ENCODE assay signal across 25 cellular contexts in the genomic region with DNA sequence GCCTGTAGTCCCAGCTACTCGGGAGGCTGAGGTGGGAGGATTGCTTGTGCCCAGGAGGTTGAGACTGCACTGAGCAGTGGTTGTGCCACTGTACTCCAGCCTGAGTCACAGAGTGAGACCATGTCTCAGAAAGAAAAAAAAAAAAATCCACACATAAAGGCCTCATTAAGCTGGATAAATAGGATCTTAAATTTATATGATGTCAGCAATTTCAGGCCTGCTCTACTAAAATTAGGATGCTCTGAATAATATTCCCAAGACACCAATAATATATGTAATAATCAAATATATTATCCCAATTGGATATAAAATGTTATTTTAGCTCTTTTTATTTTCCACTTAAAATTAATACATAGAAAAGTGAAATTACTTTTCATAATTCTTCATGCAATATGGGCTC. TPM values are rescaled to one million over a fixed set of nuclear protein-coding genes. Genes with fewer than 3 reads are reported as not detected.
DNase-seq lines count a peak whose midpoint lies in the region; ATAC-seq, FAIRE-seq and TF ChIP-seq lines count a peak whose summit lies in the region.
"Had no signal": no experiment of that assay in that cellular context is flagged by ENCODE, and none has a peak within 500 bp of the region (broad histone marks: within the 10 kb centered on the region; RNA-seq: fewer than 3 reads in every experiment).

No MANE protein-coding gene starts in this region.

- H3K9me3 ChIP-seq in A549 (no peaks in the 10 kb centered on the region), K562 (replicated peaks; ENCODE audit: control insufficient read depth, insufficient read depth, low read depth, low read length) (no peaks in the 10 kb centered on the region; the same call in 1 of the 2 replicates)
- H3K9me3 ChIP-seq: BE2C had no signal

- no peak for TF ChIP-seq CTCF in A549 (IDR thresholded peaks at IDR 0.05)
- no peak for TF ChIP-seq CTCF in K562 (IDR thresholded peaks at IDR 0.05 in 2 of 3, conservative IDR thresholded peaks at IDR 0.05 in 1 of 3; ENCODE audit: insufficient read depth in 2 of 3, low read depth in 1 of 3, low read length in 3 of 3)

- H3K4me3 Mint-ChIP-seq in activated naive CD8-positive, alpha-beta T cell, result no peak overlapping the region
- H3K4me3 Mint-ChIP-seq in activated naive CD8-positive, alpha-beta T cell treated with anti-CD3 and anti-CD28 coated beads for 36 hours, result no peak overlapping the region
- H3K4me3 Mint-ChIP-seq: CD14-positive monocyte; CD4-positive, alpha-beta memory T cell; CD4-positive, CD25-positive, alpha-beta regulatory T cell; CD8-positive, alpha-beta memory T cell had no signal

- H3K79me2 ChIP-seq in K562 (ENCODE audit: control insufficient read depth, insufficient read depth, low read length), result no peaks in the 10 kb centered on the region

- H3K27me3 ChIP-seq in K562 (ENCODE audit: control insufficient read depth in 2 of 2, insufficient read depth in 2 of 2, low read length in 2 of 2), result no peaks in the 10 kb centered on the region
- H3K27me3 ChIP-seq: BE2C, BLaER1 had no signal

- H3K27ac ChIP-seq in A549 (no peak overlapping the region), K562 (ENCODE audit: extremely low read depth, low read depth, low read length) (no peak overlapping the region)
- H3K27ac ChIP-seq: 22Rv1, BLaER1 had no signal

- DNase-seq in activated naive CD8-positive, alpha-beta T cell treated with anti-CD3 and anti-CD28 coated beads for 36 hours, result no peak
- no peak for DNase-seq in A549 (ENCODE audit: low read depth in 1 of 2, low spot score in 1 of 2)
- DNase-seq in K562 (ENCODE audit: extremely low read depth in 1 of 4, low spot score in 3 of 4), result no peak
- no peak for DNase-seq in islet precursor cell
- DNase-seq: ACHN; BE2C; C1 segment of cervical spinal cord; CD4-positive, alpha-beta memory T cell; CD4-positive, CD25-positive, alpha-beta regulatory T cell; CD8-positive, alpha-beta memory T cell; COR-L47; DMS 273 treated with DMSO at 0.1 percent for 48 hours; DMS153; DMS53; DMS79; DND-41; EL; GDM1 had no signal

- no peak for ATAC-seq in A549
- no peak for ATAC-seq in K562

- POLR2A ChIA-PET in A549 (lab: Yijun Ruan, JAX) (no interaction called here), K562 (lab: Yijun Ruan, JAX) (interaction anchor here (1.4 kb wide), 1 partner anchor 13 kb away, joined by 4 read pairs; no protein-coding TSS in a partner anchor)

- H3K36me3 ChIP-seq in K562 (ENCODE audit: control insufficient read depth, insufficient read depth, low read length), result peaks cover 21% of the 10 kb centered on the region; the same call in 2 of the 3 replicates

- H3K4me1 Mint-ChIP-seq in activated naive CD8-positive, alpha-beta T cell (ENCODE audit: low read depth), result peaks cover 13% of the 10 kb centered on the region
- H3K4me1 Mint-ChIP-seq in activated naive CD8-positive, alpha-beta T cell treated with anti-CD3 and anti-CD28 coated beads for 36 hours, result peaks cover 7% of the 10 kb centered on the region
- H3K4me1 Mint-ChIP-seq: CD14-positive monocyte had no signal

- peaks cover 17% of the 10 kb centered on the region for H3K36me3 Mint-ChIP-seq in activated naive CD8-positive, alpha-beta T cell
- peaks cover 27% of the 10 kb centered on the region for H3K36me3 Mint-ChIP-seq in activated naive CD8-positive, alpha-beta T cell treated with anti-CD3 and anti-CD28 coated beads for 36 hours

- TF ChIP-seq RAD21 in A549 (conservative IDR thresholded peaks at IDR 0.05 in 1 of 2, IDR thresholded peaks at IDR 0.05 in 1 of 2), result no peak
- no peak for TF ChIP-seq RAD21 in K562 (CRISPR knock-in tag; conservative IDR thresholded peaks at IDR 0.05 in 1 of 2, IDR thresholded peaks at IDR 0.05 in 1 of 2)

- FAIRE-seq in A549 (lab: Jason Lieb, UNC) (no peak), K562 (lab: Jason Lieb, UNC) (no peak)
- FAIRE-seq: GM12878, GM12892, GM18507 had no signal

- H3K9me3 Mint-ChIP-seq in activated naive CD8-positive, alpha-beta T cell (ENCODE audit: low read depth), result no peaks in the 10 kb centered on the region
- H3K9me3 Mint-ChIP-seq in activated naive CD8-positive, alpha-beta T cell treated with anti-CD3 and anti-CD28 coated beads for 36 hours, result peaks cover 6% of the 10 kb centered on the region

- no peak overlapping the region for H3K4me2 ChIP-seq in A549
- no peak overlapping the region for H3K4me2 ChIP-seq in K562 (ENCODE audit: insufficient read depth, low read length)
- H3K4me2 ChIP-seq: BLaER1 had no signal

- H3K27ac Mint-ChIP-seq in activated naive CD8-positive, alpha-beta T cell, result peak overlapping the region; percentile 46
- no peak overlapping the region for H3K27ac Mint-ChIP-seq in activated naive CD8-positive, alpha-beta T cell treated with anti-CD3 and anti-CD28 coated beads for 36 hours
- H3K27ac Mint-ChIP-seq: CD4-positive, alpha-beta memory T cell; CD8-positive, alpha-beta memory T cell had no signal

- H2AFZ ChIP-seq in K562 (ENCODE audit: low read depth, low read length), result no peak overlapping the region

- no peaks in the 10 kb centered on the region for H3K9me1 ChIP-seq in K562 (ENCODE audit: control insufficient read depth, insufficient read depth, low read length)

- H3K4me1 ChIP-seq in A549 (peaks cover 25% of the 10 kb centered on the region), K562 (replicated peaks in 1 of 2; ENCODE audit: control insufficient read depth in 2 of 2, insufficient read depth in 2 of 2, low read length in 2 of 2) (no peaks in the 10 kb centered on the region)
- H3K4me1 ChIP-seq: BE2C had no signal

- no peaks in the 10 kb centered on the region for H3K27me3 Mint-ChIP-seq in activated naive CD8-positive, alpha-beta T cell
- no peaks in the 10 kb centered on the region for H3K27me3 Mint-ChIP-seq in activated naive CD8-positive, alpha-beta T cell treated with anti-CD3 and anti-CD28 coated beads for 36 hours
- H3K27me3 Mint-ChIP-seq: CD4-positive, alpha-beta memory T cell; CD4-positive, CD25-positive, alpha-beta regulatory T cell; CD8-positive, alpha-beta memory T cell had no signal

- 91% methylated on average over 1 of the region's 1 CpG for WGBS in A549 (ENCODE audit: missing lambda C conversion rate)
- 100% methylated on average over 1 of the region's 1 CpG for whole genome bisulfite sequencing in K562 (ENCODE audit: insufficient coverage, low coverage, missing lambda C conversion rate)

- H3K9ac ChIP-seq in K562 (ENCODE audit: insufficient read depth in 1 of 2, low read depth in 2 of 2, low read length in 2 of 2), result no peak overlapping the region
- H3K9ac ChIP-seq: BLaER1 had no signal

- no peak for TF ChIP-seq EP300 in A549 (IDR thresholded peaks at IDR 0.05)
- no peak for TF ChIP-seq EP300 in K562 (IDR thresholded peaks at IDR 0.05; ENCODE audit: low read length)

- H3K4me3 ChIP-seq in A549 (no peak overlapping the region), K562 (no peak overlapping the region)
- H3K4me3 ChIP-seq: BLaER1, GM12878 had no signal

- CTCF ChIA-PET in A549 (lab: Yijun Ruan, JAX) (no interaction called here), K562 (lab: Yijun Ruan, JAX; ENCODE audit: low intra/inter-chr PET ratio) (no interaction called here)

- TF ChIP-seq POLR2A in A549 (IDR thresholded peaks at IDR 0.05; ENCODE audit: low read length), result no peak
- no peak for TF ChIP-seq POLR2A in K562 (conservative IDR thresholded peaks at IDR 0.05)

- intact Hi-C loops in K562 (cut with micrococcal nuclease), result no loop called here

- no peaks in the 10 kb centered on the region for H4K20me1 ChIP-seq in K562 (replicated peaks; ENCODE audit: control insufficient read depth, insufficient read depth, low read length)
- H4K20me1 ChIP-seq: BLaER1 had no signal

- no TSS peak for BruUV-seq in K562 (replicated peaks; lab: Mats Ljungman, UMichigan)

- in situ Hi-C loops in K562 (cut with MboI), result no loop called here

RNA-seq across cellular contexts. Expression of a gene that starts 43.6 kb away (rescaled TPM):
- 10 to 100 TPM; 47.7 to 48.5 TPM for total RNA-seq in activated naive CD8-positive, alpha-beta T cell treated with anti-CD3 and anti-CD28 coated beads for 36 hours
- polyA plus RNA-seq in A549 (2011; rRNA removed), result 74.2 and 88.9 TPM in 2 replicates
- polyA plus RNA-seq in A549 (2012; cell fraction: cytosol; rRNA removed), result 36.7 and 40.2 TPM in 2 replicates
- 20.2 and 25.2 TPM in 2 replicates for polyA plus RNA-seq in A549 (2012; cell fraction: nucleus; rRNA removed)
- 68.6 to 79.2 TPM (median 69.3 TPM) in 3 replicates for polyA plus RNA-seq in A549 (2017; fragmentation: RNase III; extraction: RNeasy Plus Mini Kit Qiagen cat#74134 plus additional on column Dnase treatment)
- 88.5 and 102 TPM in 2 replicates for polyA minus RNA-seq in A549 (2011; rRNA and poly(A)+ RNA removed)
- 16.2 and 53.4 TPM in 2 replicates for total RNA-seq in K562 (2011; cell fraction: chromatin; rRNA removed; ENCODE audit: low replicate concordance)
- 8.3 and 13.9 TPM in 2 replicates for total RNA-seq in K562 (2011; cell fraction: nucleolus; rRNA removed)
- total RNA-seq in K562 (2011; cell fraction: nucleoplasm; rRNA removed), result 21.2 and 28.9 TPM in 2 replicates
- 21.8 and 22.6 TPM in 2 replicates for total RNA-seq in K562 (2014; rRNA removed)
- 35.7 and 39.0 TPM in 2 replicates for total RNA-seq in K562 (2014; rRNA removed; fragmentation: Illumina TruSeq; extraction: Trizol)
- total RNA-seq in K562 (2015; rRNA removed; fragmentation: Illumina TruSeq; extraction: Trizol), result 27.3 and 28.8 TPM in 2 replicates
- total RNA-seq in K562 (2021), result 45.2 and 45.4 TPM in 2 replicates
- polyA plus RNA-seq in K562 (2011; rRNA removed), result 27.5 and 35.7 TPM in 2 replicates
- polyA plus RNA-seq in K562 (2011; cell fraction: cytosol; rRNA removed), result 14.1 and 23.3 TPM in 2 replicates
- polyA plus RNA-seq in K562 (2011; cell fraction: nucleus; rRNA removed), result 7.5 and 12.3 TPM in 2 replicates
- 11.6 and 20.9 TPM in 2 replicates for polyA plus RNA-seq in K562 (2012)
- 33.1 and 36.7 TPM in 2 replicates for polyA plus RNA-seq in K562 (2014; fragmentation: Illumina TruSeq; extraction: Trizol)
- 1 to 10 TPM; 6.9 to 7.4 TPM for polyA plus RNA-seq in K562 (2014; fragmentation: Nextera tagmentation; extraction: Ambion mirVana)
- polyA plus RNA-seq in K562 (2014; rRNA removed), result 23.0 and 24.6 TPM in 2 replicates
- polyA minus RNA-seq in K562 (2011; rRNA and poly(A)+ RNA removed), result 74.2 and 82.7 TPM in 2 replicates
- polyA minus RNA-seq in K562 (2011; cell fraction: cytosol; rRNA and poly(A)+ RNA removed), result 20.1 and 24.4 TPM in 2 replicates
- 12.8 and 21.7 TPM in 2 replicates for polyA minus RNA-seq in K562 (2011; cell fraction: nucleus; rRNA and poly(A)+ RNA removed)

RNA-seq across cellular contexts. Expression of a gene that starts 43.7 kb away (rescaled TPM):
- 10 to 100 TPM; 17.0 to 18.2 TPM for total RNA-seq in activated naive CD8-positive, alpha-beta T cell treated with anti-CD3 and anti-CD28 coated beads for 36 hours
- polyA plus RNA-seq in A549 (2011; rRNA removed) (13.9 and 17.4 TPM in 2 replicates), A549 (2017; fragmentation: RNase III; extraction: RNeasy Plus Mini Kit Qiagen cat#74134 plus additional on column Dnase treatment) (8.0 to 9.3 TPM (median 8.6 TPM) in 3 replicates), K562 (2011; rRNA removed) (6.3 and 7.7 TPM in 2 replicates), K562 (2014; fragmentation: Illumina TruSeq; extraction: Trizol) (5.5 and 6.3 TPM in 2 replicates), K562 (2014; fragmentation: Nextera tagmentation; extraction: Ambion mirVana) (1 to 10 TPM; 1.3 to 1.8 TPM), K562 (2014; rRNA removed) (2.6 and 4.1 TPM in 2 replicates)
- 2.3 and 2.5 TPM in 2 replicates for polyA plus RNA-seq in A549 (2012; cell fraction: cytosol; rRNA removed)
- 1.2 and 1.8 TPM in 2 replicates for polyA plus RNA-seq in A549 (2012; cell fraction: nucleus; rRNA removed)
- polyA minus RNA-seq in A549 (2011; rRNA and poly(A)+ RNA removed), result 4.7 and 4.8 TPM in 2 replicates
- 5.4 and 8.0 TPM in 2 replicates for total RNA-seq in K562 (2011; cell fraction: chromatin; rRNA removed; ENCODE audit: low replicate concordance)
- 2.0 and 2.2 TPM in 2 replicates for total RNA-seq in K562 (2011; cell fraction: nucleolus; rRNA removed)
- 4.3 and 5.6 TPM in 2 replicates for total RNA-seq in K562 (2011; cell fraction: nucleoplasm; rRNA removed)
- total RNA-seq in K562 (2014; rRNA removed) (3.2 and 4.0 TPM in 2 replicates), K562 (2014; rRNA removed; fragmentation: Illumina TruSeq; extraction: Trizol) (8.1 and 9.5 TPM in 2 replicates), K562 (2015; rRNA removed; fragmentation: Illumina TruSeq; extraction: Trizol) (4.4 and 4.8 TPM in 2 replicates), K562 (2021) (7.8 and 8.4 TPM in 2 replicates)
- 1.5 and 2.2 TPM in 2 replicates for polyA plus RNA-seq in K562 (2011; cell fraction: cytosol; rRNA removed)
- 2.6 and 3.4 TPM in 2 replicates for polyA plus RNA-seq in K562 (2011; cell fraction: nucleus; rRNA removed)
- 3.9 and 6.7 TPM in 2 replicates for polyA plus RNA-seq in K562 (2012)
- 9.6 and 13.1 TPM in 2 replicates for polyA minus RNA-seq in K562 (2011; rRNA and poly(A)+ RNA removed)
- polyA minus RNA-seq in K562 (2011; cell fraction: cytosol; rRNA and poly(A)+ RNA removed), result 3.2 and 3.6 TPM in 2 replicates
- polyA minus RNA-seq in K562 (2011; cell fraction: nucleus; rRNA and poly(A)+ RNA removed), result 1.9 and 3.7 TPM in 2 replicates
